ENCODE assay signal across 1 cellular context in the genomic region with DNA sequence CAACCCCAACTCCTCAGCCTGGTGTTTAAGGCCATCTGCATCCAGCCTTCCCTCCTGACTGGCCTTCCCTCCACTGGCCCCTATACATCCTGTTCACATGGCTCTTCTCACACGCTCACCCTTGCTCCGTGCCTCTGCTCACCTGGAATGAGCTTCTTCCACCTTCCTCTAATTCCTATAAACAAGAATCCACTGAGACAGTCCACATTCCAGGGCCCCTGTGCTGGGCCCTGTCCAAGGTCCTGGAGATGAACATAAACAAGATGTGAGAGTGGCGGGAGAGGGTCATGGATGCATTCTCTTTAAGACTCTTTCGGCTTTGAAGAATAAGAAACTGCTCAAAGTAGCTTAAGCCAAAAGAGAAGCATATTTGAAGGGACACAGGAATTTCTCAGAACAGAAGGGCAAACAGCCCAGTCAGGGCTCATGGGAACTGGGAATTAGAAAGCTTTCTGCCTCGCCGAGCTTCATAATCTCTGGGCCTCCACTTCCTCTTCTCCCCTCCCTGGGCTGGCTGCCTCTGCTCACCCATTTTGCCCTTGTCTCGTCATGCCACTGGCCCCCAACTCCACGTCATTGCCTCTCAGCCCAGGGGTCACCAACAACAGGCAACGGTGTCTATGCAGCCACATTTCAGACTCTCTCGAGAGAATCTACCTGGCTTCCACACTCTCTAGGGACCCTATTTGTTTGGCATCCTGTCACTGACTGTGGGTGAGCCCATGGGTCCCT.
TF ChIP-seq lines count a peak whose summit lies in the region.

No MANE protein-coding gene starts in this region.

TF ChIP-seq in HepG2, 621 proteins besides CTCF, POLR2A, EP300 and RAD21 (continues in another document):
- TF ChIP-seq, protein P1, sequence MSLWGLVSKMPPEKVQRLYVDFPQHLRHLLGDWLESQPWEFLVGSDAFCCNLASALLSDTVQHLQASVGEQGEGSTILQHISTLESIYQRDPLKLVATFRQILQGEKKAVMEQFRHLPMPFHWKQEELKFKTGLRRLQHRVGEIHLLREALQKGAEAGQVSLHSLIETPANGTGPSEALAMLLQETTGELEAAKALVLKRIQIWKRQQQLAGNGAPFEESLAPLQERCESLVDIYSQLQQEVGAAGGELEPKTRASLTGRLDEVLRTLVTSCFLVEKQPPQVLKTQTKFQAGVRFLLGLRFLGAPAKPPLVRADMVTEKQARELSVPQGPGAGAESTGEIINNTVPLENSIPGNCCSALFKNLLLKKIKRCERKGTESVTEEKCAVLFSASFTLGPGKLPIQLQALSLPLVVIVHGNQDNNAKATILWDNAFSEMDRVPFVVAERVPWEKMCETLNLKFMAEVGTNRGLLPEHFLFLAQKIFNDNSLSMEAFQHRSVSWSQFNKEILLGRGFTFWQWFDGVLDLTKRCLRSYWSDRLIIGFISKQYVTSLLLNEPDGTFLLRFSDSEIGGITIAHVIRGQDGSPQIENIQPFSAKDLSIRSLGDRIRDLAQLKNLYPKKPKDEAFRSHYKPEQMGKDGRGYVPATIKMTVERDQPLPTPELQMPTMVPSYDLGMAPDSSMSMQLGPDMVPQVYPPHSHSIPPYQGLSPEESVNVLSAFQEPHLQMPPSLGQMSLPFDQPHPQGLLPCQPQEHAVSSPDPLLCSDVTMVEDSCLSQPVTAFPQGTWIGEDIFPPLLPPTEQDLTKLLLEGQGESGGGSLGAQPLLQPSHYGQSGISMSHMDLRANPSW (CRISPR knock-in tag; IDR thresholded peaks at IDR 0.05; ENCODE audit: borderline replicate concordance): no peak
- TF ChIP-seq SUZ12 (IDR thresholded peaks at IDR 0.05; ENCODE audit: low read depth, low read length) (no peak), RXRA (CRISPR knock-in tag; IDR thresholded peaks at IDR 0.05) (no peak), ZNF614 (CRISPR knock-in tag; IDR thresholded peaks at IDR 0.05; ENCODE audit: borderline replicate concordance) (0 out of 2 replicates have a peak, but pooled peaks have one; percentile 43), SIX1 (CRISPR knock-in tag; IDR thresholded peaks at IDR 0.05; ENCODE audit: borderline replicate concordance) (peak; percentile 19; the same call in 1 of the 2 replicates), ZFP91 (CRISPR knock-in tag; IDR thresholded peaks at IDR 0.05; ENCODE audit: borderline replicate concordance) (no peak), ZFX (CRISPR knock-in tag; IDR thresholded peaks at IDR 0.05; ENCODE audit: low read depth) (no peak), XBP1 (CRISPR knock-in tag; IDR thresholded peaks at IDR 0.05) (peak; percentile 85; the same call in 1 of the 2 replicates), ZNF17 (CRISPR knock-in tag; IDR thresholded peaks at IDR 0.05) (0 out of 2 replicates have a peak, but pooled peaks have one; percentile 43), ZNF326 (CRISPR knock-in tag; IDR thresholded peaks at IDR 0.05; ENCODE audit: borderline replicate concordance) (no peak), FLYWCH1 (CRISPR knock-in tag; IDR thresholded peaks at IDR 0.05) (no peak), ZFP90 (CRISPR knock-in tag; IDR thresholded peaks at IDR 0.05; ENCODE audit: borderline replicate concordance) (0 out of 2 replicates have a peak, but pooled peaks have one; percentile 46), ZNF260 (CRISPR knock-in tag; IDR thresholded peaks at IDR 0.05; ENCODE audit: borderline replicate concordance, low read depth) (no peak), PRMT3 (CRISPR knock-in tag; IDR thresholded peaks at IDR 0.05; ENCODE audit: borderline replicate concordance, low read depth) (no peak), ZNF75D (CRISPR knock-in tag; IDR thresholded peaks at IDR 0.05; ENCODE audit: borderline replicate concordance) (peak; percentile 85; the same call in 1 of the 2 replicates), CHCHD3 (CRISPR knock-in tag; IDR thresholded peaks at IDR 0.05) (no peak), TAF1 (CRISPR knock-in tag; IDR thresholded peaks at IDR 0.05) (no peak), ATM (IDR thresholded peaks at IDR 0.05; ENCODE audit: borderline replicate concordance) (no peak), CC2D1A (CRISPR knock-in tag; IDR thresholded peaks at IDR 0.05) (no peak), MAFG (CRISPR knock-in tag; IDR thresholded peaks at IDR 0.05) (no peak), CCDC6 (CRISPR knock-in tag; IDR thresholded peaks at IDR 0.05) (no peak), ZNF33B (CRISPR knock-in tag; IDR thresholded peaks at IDR 0.05) (no peak)
- TF ChIP-seq, protein P2, sequence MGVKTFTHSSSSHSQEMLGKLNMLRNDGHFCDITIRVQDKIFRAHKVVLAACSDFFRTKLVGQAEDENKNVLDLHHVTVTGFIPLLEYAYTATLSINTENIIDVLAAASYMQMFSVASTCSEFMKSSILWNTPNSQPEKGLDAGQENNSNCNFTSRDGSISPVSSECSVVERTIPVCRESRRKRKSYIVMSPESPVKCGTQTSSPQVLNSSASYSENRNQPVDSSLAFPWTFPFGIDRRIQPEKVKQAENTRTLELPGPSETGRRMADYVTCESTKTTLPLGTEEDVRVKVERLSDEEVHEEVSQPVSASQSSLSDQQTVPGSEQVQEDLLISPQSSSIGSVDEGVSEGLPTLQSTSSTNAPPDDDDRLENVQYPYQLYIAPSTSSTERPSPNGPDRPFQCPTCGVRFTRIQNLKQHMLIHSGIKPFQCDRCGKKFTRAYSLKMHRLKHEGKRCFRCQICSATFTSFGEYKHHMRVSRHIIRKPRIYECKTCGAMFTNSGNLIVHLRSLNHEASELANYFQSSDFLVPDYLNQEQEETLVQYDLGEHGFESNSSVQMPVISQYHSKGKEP (CRISPR knock-in tag; IDR thresholded peaks at IDR 0.05): peak; percentile 89; the same call in 1 of the 2 replicates
- TF ChIP-seq, protein P3, sequence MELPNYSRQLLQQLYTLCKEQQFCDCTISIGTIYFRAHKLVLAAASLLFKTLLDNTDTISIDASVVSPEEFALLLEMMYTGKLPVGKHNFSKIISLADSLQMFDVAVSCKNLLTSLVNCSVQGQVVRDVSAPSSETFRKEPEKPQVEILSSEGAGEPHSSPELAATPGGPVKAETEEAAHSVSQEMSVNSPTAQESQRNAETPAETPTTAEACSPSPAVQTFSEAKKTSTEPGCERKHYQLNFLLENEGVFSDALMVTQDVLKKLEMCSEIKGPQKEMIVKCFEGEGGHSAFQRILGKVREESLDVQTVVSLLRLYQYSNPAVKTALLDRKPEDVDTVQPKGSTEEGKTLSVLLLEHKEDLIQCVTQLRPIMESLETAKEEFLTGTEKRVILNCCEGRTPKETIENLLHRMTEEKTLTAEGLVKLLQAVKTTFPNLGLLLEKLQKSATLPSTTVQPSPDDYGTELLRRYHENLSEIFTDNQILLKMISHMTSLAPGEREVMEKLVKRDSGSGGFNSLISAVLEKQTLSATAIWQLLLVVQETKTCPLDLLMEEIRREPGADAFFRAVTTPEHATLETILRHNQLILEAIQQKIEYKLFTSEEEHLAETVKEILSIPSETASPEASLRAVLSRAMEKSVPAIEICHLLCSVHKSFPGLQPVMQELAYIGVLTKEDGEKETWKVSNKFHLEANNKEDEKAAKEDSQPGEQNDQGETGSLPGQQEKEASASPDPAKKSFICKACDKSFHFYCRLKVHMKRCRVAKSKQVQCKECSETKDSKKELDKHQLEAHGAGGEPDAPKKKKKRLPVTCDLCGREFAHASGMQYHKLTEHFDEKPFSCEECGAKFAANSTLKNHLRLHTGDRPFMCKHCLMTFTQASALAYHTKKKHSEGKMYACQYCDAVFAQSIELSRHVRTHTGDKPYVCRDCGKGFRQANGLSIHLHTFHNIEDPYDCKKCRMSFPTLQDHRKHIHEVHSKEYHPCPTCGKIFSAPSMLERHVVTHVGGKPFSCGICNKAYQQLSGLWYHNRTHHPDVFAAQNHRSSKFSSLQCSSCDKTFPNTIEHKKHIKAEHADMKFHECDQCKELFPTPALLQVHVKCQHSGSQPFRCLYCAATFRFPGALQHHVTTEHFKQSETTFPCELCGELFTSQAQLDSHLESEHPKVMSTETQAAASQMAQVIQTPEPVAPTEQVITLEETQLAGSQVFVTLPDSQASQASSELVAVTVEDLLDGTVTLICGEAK (IDR thresholded peaks at IDR 0.05): no peak
- TF ChIP-seq, protein P3 (CRISPR knock-in tag; IDR thresholded peaks at IDR 0.05): 0 out of 2 replicates have a peak, but pooled peaks have one; percentile 36
- TF ChIP-seq, protein P4, sequence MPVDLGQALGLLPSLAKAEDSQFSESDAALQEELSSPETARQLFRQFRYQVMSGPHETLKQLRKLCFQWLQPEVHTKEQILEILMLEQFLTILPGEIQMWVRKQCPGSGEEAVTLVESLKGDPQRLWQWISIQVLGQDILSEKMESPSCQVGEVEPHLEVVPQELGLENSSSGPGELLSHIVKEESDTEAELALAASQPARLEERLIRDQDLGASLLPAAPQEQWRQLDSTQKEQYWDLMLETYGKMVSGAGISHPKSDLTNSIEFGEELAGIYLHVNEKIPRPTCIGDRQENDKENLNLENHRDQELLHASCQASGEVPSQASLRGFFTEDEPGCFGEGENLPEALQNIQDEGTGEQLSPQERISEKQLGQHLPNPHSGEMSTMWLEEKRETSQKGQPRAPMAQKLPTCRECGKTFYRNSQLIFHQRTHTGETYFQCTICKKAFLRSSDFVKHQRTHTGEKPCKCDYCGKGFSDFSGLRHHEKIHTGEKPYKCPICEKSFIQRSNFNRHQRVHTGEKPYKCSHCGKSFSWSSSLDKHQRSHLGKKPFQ (CRISPR knock-in tag; IDR thresholded peaks at IDR 0.05; ENCODE audit: insufficient replicate concordance): no peak
- TF ChIP-seq, protein P5, sequence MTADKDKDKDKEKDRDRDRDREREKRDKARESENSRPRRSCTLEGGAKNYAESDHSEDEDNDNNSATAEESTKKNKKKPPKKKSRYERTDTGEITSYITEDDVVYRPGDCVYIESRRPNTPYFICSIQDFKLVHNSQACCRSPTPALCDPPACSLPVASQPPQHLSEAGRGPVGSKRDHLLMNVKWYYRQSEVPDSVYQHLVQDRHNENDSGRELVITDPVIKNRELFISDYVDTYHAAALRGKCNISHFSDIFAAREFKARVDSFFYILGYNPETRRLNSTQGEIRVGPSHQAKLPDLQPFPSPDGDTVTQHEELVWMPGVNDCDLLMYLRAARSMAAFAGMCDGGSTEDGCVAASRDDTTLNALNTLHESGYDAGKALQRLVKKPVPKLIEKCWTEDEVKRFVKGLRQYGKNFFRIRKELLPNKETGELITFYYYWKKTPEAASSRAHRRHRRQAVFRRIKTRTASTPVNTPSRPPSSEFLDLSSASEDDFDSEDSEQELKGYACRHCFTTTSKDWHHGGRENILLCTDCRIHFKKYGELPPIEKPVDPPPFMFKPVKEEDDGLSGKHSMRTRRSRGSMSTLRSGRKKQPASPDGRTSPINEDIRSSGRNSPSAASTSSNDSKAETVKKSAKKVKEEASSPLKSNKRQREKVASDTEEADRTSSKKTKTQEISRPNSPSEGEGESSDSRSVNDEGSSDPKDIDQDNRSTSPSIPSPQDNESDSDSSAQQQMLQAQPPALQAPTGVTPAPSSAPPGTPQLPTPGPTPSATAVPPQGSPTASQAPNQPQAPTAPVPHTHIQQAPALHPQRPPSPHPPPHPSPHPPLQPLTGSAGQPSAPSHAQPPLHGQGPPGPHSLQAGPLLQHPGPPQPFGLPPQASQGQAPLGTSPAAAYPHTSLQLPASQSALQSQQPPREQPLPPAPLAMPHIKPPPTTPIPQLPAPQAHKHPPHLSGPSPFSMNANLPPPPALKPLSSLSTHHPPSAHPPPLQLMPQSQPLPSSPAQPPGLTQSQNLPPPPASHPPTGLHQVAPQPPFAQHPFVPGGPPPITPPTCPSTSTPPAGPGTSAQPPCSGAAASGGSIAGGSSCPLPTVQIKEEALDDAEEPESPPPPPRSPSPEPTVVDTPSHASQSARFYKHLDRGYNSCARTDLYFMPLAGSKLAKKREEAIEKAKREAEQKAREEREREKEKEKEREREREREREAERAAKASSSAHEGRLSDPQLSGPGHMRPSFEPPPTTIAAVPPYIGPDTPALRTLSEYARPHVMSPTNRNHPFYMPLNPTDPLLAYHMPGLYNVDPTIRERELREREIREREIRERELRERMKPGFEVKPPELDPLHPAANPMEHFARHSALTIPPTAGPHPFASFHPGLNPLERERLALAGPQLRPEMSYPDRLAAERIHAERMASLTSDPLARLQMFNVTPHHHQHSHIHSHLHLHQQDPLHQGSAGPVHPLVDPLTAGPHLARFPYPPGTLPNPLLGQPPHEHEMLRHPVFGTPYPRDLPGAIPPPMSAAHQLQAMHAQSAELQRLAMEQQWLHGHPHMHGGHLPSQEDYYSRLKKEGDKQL (CRISPR knock-in tag; IDR thresholded peaks at IDR 0.05; ENCODE audit: low read depth): no peak
